Comparison of ENCODE assay signal across 23 cellular contexts in genomic region chr15:64800476-64800875, GRCh38. TPM values are rescaled to one million over a fixed set of nuclear protein-coding genes. Genes with fewer than 3 reads are reported as not detected.
"Had no signal": no experiment of that assay in that cellular context is flagged by ENCODE, and none has a peak within 500 bp of the region (broad histone marks: within the 10 kb centered on the region; RNA-seq: fewer than 3 reads in every experiment).

No MANE protein-coding gene starts in this region.

- FAIRE-seq: kidney had no signal

- H3K36me3 ChIP-seq: ascending aorta, left lung, ovary, spleen, thoracic aorta had no signal

- ATAC-seq: activated T-cell treated with anti-CD3 and anti-CD28 coated beads, Interleukin-2, amount 50 U/mL, for 72 hours; left lung; psoas muscle; stimulated activated memory B cell treated with anti-CD40 and anti-IgM and Interleukin-4, amounts not matched to agents 10 μg/mL and 1 μg/mL and 100 μg/mL, for 72 hours had no signal

- H3K4me3 ChIP-seq: ascending aorta, left lung, ovary, psoas muscle, spleen, thoracic aorta had no signal

- H3K27ac ChIP-seq: ascending aorta, left lung, ovary, psoas muscle, spleen, thoracic aorta had no signal

- H3K4me3 Mint-ChIP-seq: activated T-cell treated with anti-CD3 and anti-CD28 coated beads, Interleukin-2, amount 50 U/mL, for 72 hours; dendritic cell treated with granulocyte-macrophage colony-stimulating factor and Interleukin-4, amounts not matched to agents 40 ng/mL and 50 ng/mL, for 4 days; naive B cell; stimulated activated memory B cell treated with anti-CD40 and anti-IgM and Interleukin-4, amounts not matched to agents 10 μg/mL and 1 μg/mL and 100 μg/mL, for 72 hours had no signal

- H3K9me3 Mint-ChIP-seq: activated T-cell treated with anti-CD3 and anti-CD28 coated beads, Interleukin-2, amount 50 U/mL, for 72 hours; dendritic cell treated with granulocyte-macrophage colony-stimulating factor and Interleukin-4, amounts not matched to agents 40 ng/mL and 50 ng/mL, for 4 days; naive B cell; stimulated activated memory B cell treated with anti-CD40 and anti-IgM and Interleukin-4, amounts not matched to agents 10 μg/mL and 1 μg/mL and 100 μg/mL, for 72 hours had no signal

- H3K36me3 Mint-ChIP-seq: naive B cell; stimulated activated memory B cell treated with anti-CD40 and anti-IgM and Interleukin-4, amounts not matched to agents 10 μg/mL and 1 μg/mL and 100 μg/mL, for 72 hours had no signal

- DNase-seq: activated CD4-positive, alpha-beta T cell treated with anti-CD3 and anti-CD28 coated beads, Interleukin-2, amount 50 U/mL, for 1 hour; activated CD4-positive, CD25-positive, alpha-beta regulatory T cell treated with anti-CD3 and anti-CD28 coated beads, Interleukin-2, amount 50 U/mL, for 72 hours; activated effector memory CD4-positive, alpha-beta T cell treated with anti-CD3 and anti-CD28 coated beads, Interleukin-2, amount 50 U/mL, for 16 hours; activated naive CD4-positive, alpha-beta T cell treated with anti-CD3 and anti-CD28 coated beads, Interleukin-2, amount 50 U/mL, for 16 hours; activated T-cell treated with anti-CD3 and anti-CD28 coated beads, Interleukin-2, amount 50 U/mL, for 72 hours; effector memory CD4-positive, alpha-beta T cell; foreskin fibroblast; glutamatergic neuron; kidney; left lung; mammary epithelial cell; naive B cell; ovary; psoas muscle; spleen; stimulated activated CD4-positive, alpha-beta T cell treated with anti-CD3 and anti-CD28 coated beads, Interleukin-4, amount 100 ng/mL, for 4 hours; T1000 had no signal

- H3K4me1 ChIP-seq: left lung, psoas muscle had no signal

- H3K27ac Mint-ChIP-seq: activated T-cell treated with anti-CD3 and anti-CD28 coated beads, Interleukin-2, amount 50 U/mL, for 72 hours; dendritic cell treated with granulocyte-macrophage colony-stimulating factor and Interleukin-4, amounts not matched to agents 40 ng/mL and 50 ng/mL, for 4 days; stimulated activated memory B cell treated with anti-CD40 and anti-IgM and Interleukin-4, amounts not matched to agents 10 μg/mL and 1 μg/mL and 100 μg/mL, for 72 hours had no signal

- H3K27me3 ChIP-seq: ascending aorta, left lung, ovary, spleen had no signal

- H3K4me1 Mint-ChIP-seq: stimulated activated memory B cell treated with anti-CD40 and anti-IgM and Interleukin-4, amounts not matched to agents 10 μg/mL and 1 μg/mL and 100 μg/mL, for 72 hours had no signal

- H3K27me3 Mint-ChIP-seq: naive B cell; stimulated activated memory B cell treated with anti-CD40 and anti-IgM and Interleukin-4, amounts not matched to agents 10 μg/mL and 1 μg/mL and 100 μg/mL, for 72 hours had no signal

- H3K9me3 ChIP-seq: ascending aorta, left lung, ovary, psoas muscle, spleen, thoracic aorta had no signal

RNA-seq across cellular contexts. Expression of gene PIF1, which starts 25.0 kb away (rescaled TPM):
- total RNA-seq: ascending aorta had no signal

RNA-seq across cellular contexts. Expression of gene RBPMS2, which starts 25.1 kb away (rescaled TPM):
- total RNA-seq: activated CD8-positive, alpha-beta memory T cell treated with anti-CD3 and anti-CD28 coated beads for 36 hours; ascending aorta; mammary epithelial cell; T-helper 1 cell treated with Interleukin-12 subunit alpha and Interleukin-12 subunit beta and Interleukin-4 antibody, amounts not matched to agents 30 ng/mL and 1 ng/mL, for 36 hours had no signal
